In the genomic region with DNA sequence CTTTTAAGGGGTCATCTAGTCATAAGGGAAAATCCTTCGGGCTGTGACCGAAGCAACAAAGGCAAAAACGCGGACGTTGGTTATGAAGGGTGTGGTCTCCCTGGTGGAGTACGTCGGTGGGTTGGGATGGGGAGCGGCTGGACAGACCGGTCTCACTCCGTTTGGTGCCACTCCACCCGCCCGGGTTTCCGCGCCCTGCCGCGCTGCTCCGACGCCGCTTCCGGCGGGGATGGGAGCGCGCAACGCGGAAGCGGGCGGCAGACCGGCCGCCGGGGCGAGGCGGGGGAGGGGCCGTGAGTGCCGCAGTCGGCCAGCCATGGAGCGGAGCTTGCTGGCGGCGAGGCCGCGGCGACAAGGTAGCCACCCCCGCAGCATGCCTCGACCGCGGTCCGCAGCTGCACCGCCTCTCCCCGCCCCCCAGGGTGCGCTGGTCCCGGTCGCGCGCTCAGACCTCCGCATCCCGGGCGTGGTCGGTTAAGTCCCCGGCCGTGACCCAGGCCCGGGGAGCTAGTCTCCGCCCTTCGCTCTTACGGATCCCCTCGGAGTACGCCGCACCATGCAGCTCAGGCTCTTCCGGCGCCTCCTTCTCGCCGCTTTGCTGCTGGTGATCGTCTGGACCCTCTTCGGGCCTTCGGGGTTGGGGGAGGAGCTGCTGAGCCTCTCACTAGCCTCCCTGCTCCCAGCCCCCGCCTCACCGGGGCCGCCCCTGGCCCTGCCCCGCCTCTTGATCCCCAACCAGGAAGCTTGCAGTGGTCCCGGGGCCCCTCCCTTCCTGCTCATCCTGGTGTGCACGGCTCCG, we compare ENCODE assay signal across 1 cellular context.
A peak's percentile ranks its signal among the peaks of the same experiment; 100 is the strongest.
TF ChIP-seq lines count a peak whose summit lies in the region.

A gene with protein sequence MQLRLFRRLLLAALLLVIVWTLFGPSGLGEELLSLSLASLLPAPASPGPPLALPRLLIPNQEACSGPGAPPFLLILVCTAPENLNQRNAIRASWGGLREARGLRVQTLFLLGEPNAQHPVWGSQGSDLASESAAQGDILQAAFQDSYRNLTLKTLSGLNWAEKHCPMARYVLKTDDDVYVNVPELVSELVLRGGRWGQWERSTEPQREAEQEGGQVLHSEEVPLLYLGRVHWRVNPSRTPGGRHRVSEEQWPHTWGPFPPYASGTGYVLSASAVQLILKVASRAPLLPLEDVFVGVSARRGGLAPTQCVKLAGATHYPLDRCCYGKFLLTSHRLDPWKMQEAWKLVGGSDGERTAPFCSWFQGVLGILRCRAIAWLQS (plus strand): TSS at position 260 of the 799 bp plus-strand sequence. CDS start 297 bp downstream, at position 557.

TF ChIP-seq in K562, 482 proteins besides CTCF, POLR2A, EP300 and RAD21 (continued from another document and continues in another):
- TF ChIP-seq, protein P1, sequence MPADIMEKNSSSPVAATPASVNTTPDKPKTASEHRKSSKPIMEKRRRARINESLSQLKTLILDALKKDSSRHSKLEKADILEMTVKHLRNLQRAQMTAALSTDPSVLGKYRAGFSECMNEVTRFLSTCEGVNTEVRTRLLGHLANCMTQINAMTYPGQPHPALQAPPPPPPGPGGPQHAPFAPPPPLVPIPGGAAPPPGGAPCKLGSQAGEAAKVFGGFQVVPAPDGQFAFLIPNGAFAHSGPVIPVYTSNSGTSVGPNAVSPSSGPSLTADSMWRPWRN (IDR thresholded peaks at IDR 0.05; ENCODE audit: low read depth): 0 out of 2 replicates have a peak, but pooled peaks have one; percentile 14
- no peak for TF ChIP-seq HDGF (IDR thresholded peaks at IDR 0.05)
- TF ChIP-seq, protein P2, sequence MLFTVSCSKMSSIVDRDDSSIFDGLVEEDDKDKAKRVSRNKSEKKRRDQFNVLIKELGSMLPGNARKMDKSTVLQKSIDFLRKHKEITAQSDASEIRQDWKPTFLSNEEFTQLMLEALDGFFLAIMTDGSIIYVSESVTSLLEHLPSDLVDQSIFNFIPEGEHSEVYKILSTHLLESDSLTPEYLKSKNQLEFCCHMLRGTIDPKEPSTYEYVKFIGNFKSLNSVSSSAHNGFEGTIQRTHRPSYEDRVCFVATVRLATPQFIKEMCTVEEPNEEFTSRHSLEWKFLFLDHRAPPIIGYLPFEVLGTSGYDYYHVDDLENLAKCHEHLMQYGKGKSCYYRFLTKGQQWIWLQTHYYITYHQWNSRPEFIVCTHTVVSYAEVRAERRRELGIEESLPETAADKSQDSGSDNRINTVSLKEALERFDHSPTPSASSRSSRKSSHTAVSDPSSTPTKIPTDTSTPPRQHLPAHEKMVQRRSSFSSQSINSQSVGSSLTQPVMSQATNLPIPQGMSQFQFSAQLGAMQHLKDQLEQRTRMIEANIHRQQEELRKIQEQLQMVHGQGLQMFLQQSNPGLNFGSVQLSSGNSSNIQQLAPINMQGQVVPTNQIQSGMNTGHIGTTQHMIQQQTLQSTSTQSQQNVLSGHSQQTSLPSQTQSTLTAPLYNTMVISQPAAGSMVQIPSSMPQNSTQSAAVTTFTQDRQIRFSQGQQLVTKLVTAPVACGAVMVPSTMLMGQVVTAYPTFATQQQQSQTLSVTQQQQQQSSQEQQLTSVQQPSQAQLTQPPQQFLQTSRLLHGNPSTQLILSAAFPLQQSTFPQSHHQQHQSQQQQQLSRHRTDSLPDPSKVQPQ (CRISPR knock-in tag; IDR thresholded peaks at IDR 0.05; ENCODE audit: borderline replicate concordance): no peak
- TF ChIP-seq, protein P3, sequence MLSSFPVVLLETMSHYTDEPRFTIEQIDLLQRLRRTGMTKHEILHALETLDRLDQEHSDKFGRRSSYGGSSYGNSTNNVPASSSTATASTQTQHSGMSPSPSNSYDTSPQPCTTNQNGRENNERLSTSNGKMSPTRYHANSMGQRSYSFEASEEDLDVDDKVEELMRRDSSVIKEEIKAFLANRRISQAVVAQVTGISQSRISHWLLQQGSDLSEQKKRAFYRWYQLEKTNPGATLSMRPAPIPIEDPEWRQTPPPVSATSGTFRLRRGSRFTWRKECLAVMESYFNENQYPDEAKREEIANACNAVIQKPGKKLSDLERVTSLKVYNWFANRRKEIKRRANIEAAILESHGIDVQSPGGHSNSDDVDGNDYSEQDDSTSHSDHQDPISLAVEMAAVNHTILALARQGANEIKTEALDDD (IDR thresholded peaks at IDR 0.05): peak; percentile 70
- TF ChIP-seq, protein P4, sequence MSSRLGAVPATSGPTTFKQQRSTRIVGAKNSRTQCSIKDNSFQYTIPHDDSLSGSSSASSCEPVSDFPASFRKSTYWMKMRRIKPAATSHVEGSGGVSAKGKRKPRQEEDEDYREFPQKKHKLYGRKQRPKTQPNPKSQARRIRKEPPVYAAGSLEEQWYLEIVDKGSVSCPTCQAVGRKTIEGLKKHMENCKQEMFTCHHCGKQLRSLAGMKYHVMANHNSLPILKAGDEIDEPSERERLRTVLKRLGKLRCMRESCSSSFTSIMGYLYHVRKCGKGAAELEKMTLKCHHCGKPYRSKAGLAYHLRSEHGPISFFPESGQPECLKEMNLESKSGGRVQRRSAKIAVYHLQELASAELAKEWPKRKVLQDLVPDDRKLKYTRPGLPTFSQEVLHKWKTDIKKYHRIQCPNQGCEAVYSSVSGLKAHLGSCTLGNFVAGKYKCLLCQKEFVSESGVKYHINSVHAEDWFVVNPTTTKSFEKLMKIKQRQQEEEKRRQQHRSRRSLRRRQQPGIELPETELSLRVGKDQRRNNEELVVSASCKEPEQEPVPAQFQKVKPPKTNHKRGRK (tag; IDR thresholded peaks at IDR 0.05): no peak
- no peak for TF ChIP-seq KDM5B (IDR thresholded peaks at IDR 0.05; ENCODE audit: insufficient replicate concordance, low read depth, low read length)
- peak; percentile 99 for TF ChIP-seq HMGN3 (IDR thresholded peaks at IDR 0.05; ENCODE audit: borderline replicate concordance, extremely low read depth, insufficient read length, low read depth, low read length)
- peak; percentile 96 for TF ChIP-seq RBM22 (IDR thresholded peaks at IDR 0.05; ENCODE audit: low read depth, low read length, poor library complexity, severe bottlenecking)
- no peak for TF ChIP-seq NFRKB (IDR thresholded peaks at IDR 0.05; ENCODE audit: low read depth)
- no peak for TF ChIP-seq ZNF316 (IDR thresholded peaks at IDR 0.05)
- peak; percentile 78 for TF ChIP-seq POLR2B (IDR thresholded peaks at IDR 0.05; ENCODE audit: low read depth, partially characterized antibody)
- peak; percentile 99 for TF ChIP-seq CXXC5 (CRISPR knock-in tag; IDR thresholded peaks at IDR 0.05)
- no peak for TF ChIP-seq HLTF (IDR thresholded peaks at IDR 0.05)
- no peak for TF ChIP-seq ZNF785 (CRISPR knock-in tag; IDR thresholded peaks at IDR 0.05)
- TF ChIP-seq CEBPG (CRISPR knock-in tag; IDR thresholded peaks at IDR 0.05): no peak
- no peak for TF ChIP-seq CEBPG (tag; conservative IDR thresholded peaks at IDR 0.05 in 1 of 2, IDR thresholded peaks at IDR 0.05 in 1 of 2)
- TF ChIP-seq, protein P5, sequence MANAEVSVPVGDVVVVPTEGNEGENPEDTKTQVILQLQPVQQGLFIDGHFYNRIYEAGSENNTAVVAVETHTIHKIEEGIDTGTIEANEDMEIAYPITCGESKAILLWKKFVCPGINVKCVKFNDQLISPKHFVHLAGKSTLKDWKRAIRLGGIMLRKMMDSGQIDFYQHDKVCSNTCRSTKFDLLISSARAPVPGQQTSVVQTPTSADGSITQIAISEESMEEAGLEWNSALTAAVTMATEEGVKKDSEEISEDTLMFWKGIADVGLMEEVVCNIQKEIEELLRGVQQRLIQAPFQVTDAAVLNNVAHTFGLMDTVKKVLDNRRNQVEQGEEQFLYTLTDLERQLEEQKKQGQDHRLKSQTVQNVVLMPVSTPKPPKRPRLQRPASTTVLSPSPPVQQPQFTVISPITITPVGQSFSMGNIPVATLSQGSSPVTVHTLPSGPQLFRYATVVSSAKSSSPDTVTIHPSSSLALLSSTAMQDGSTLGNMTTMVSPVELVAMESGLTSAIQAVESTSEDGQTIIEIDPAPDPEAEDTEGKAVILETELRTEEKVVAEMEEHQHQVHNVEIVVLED (CRISPR knock-in tag; IDR thresholded peaks at IDR 0.05): no peak; the same call in 1 of the 2 replicates
- TF ChIP-seq, protein P6, sequence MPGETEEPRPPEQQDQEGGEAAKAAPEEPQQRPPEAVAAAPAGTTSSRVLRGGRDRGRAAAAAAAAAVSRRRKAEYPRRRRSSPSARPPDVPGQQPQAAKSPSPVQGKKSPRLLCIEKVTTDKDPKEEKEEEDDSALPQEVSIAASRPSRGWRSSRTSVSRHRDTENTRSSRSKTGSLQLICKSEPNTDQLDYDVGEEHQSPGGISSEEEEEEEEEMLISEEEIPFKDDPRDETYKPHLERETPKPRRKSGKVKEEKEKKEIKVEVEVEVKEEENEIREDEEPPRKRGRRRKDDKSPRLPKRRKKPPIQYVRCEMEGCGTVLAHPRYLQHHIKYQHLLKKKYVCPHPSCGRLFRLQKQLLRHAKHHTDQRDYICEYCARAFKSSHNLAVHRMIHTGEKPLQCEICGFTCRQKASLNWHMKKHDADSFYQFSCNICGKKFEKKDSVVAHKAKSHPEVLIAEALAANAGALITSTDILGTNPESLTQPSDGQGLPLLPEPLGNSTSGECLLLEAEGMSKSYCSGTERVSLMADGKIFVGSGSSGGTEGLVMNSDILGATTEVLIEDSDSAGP (CRISPR knock-in tag; IDR thresholded peaks at IDR 0.05): no peak
- TF ChIP-seq STAT5A (IDR thresholded peaks at IDR 0.05; ENCODE audit: borderline replicate concordance, low read length): 0 out of 2 replicates have a peak, but pooled peaks have one; percentile 42
- peak; percentile 32; the same call in 1 of the 2 replicates for TF ChIP-seq BRD4 (IDR thresholded peaks at IDR 0.05)
- TF ChIP-seq, protein P7, sequence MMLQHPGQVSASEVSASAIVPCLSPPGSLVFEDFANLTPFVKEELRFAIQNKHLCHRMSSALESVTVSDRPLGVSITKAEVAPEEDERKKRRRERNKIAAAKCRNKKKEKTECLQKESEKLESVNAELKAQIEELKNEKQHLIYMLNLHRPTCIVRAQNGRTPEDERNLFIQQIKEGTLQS (IDR thresholded peaks at IDR 0.05): no peak
- TF ChIP-seq, protein P7 (CRISPR knock-in tag; conservative IDR thresholded peaks at IDR 0.05): no peak
- no peak for TF ChIP-seq SRSF7 (optimal IDR thresholded peaks at IDR 0.05; ENCODE audit: low read depth, low read length)
- no peak for TF ChIP-seq ZNF696 (CRISPR knock-in tag; conservative IDR thresholded peaks at IDR 0.05)
- TF ChIP-seq CCAR2 (IDR thresholded peaks at IDR 0.05; ENCODE audit: low read depth, low read length): no peak
- peak; percentile 49; the same call in 1 of the 2 replicates for TF ChIP-seq ZNF41 (CRISPR knock-in tag; conservative IDR thresholded peaks at IDR 0.05)
- no peak for TF ChIP-seq PPARD (CRISPR knock-in tag; IDR thresholded peaks at IDR 0.05)
- TF ChIP-seq SMAD4 (CRISPR knock-in tag; conservative IDR thresholded peaks at IDR 0.05): peak; percentile 95
- TF ChIP-seq TAF9B (IDR thresholded peaks at IDR 0.05; ENCODE audit: partially characterized antibody): no peak
- TF ChIP-seq OTX1 (CRISPR knock-in tag; IDR thresholded peaks at IDR 0.05): peak; percentile 97
- TF ChIP-seq, protein P8, sequence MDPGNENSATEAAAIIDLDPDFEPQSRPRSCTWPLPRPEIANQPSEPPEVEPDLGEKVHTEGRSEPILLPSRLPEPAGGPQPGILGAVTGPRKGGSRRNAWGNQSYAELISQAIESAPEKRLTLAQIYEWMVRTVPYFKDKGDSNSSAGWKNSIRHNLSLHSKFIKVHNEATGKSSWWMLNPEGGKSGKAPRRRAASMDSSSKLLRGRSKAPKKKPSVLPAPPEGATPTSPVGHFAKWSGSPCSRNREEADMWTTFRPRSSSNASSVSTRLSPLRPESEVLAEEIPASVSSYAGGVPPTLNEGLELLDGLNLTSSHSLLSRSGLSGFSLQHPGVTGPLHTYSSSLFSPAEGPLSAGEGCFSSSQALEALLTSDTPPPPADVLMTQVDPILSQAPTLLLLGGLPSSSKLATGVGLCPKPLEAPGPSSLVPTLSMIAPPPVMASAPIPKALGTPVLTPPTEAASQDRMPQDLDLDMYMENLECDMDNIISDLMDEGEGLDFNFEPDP (CRISPR knock-in tag; IDR thresholded peaks at IDR 0.05): no peak; the same call in none of the 2 replicates
- no peak for TF ChIP-seq ARHGAP35 (IDR thresholded peaks at IDR 0.05; ENCODE audit: partially characterized antibody)
- 0 out of 2 replicates have a peak, but pooled peaks have one; percentile 37 for TF ChIP-seq KLF10 (CRISPR knock-in tag; IDR thresholded peaks at IDR 0.05)
- TF ChIP-seq ZNF232 (CRISPR knock-in tag; IDR thresholded peaks at IDR 0.05): no peak
- TF ChIP-seq ZSCAN29 (IDR thresholded peaks at IDR 0.05): peak; percentile 66; the same call in 1 of the 2 replicates
- no peak for TF ChIP-seq COPS2 (conservative IDR thresholded peaks at IDR 0.05)
- no peak for TF ChIP-seq PURB (CRISPR knock-in tag; IDR thresholded peaks at IDR 0.05; ENCODE audit: low read depth)
- no peak for TF ChIP-seq MCM2 (IDR thresholded peaks at IDR 0.05; ENCODE audit: low read depth)
- no peak for TF ChIP-seq EZH2 (IDR thresholded peaks at IDR 0.05; ENCODE audit: borderline replicate concordance, low read depth, low read length)
- TF ChIP-seq, protein P9, sequence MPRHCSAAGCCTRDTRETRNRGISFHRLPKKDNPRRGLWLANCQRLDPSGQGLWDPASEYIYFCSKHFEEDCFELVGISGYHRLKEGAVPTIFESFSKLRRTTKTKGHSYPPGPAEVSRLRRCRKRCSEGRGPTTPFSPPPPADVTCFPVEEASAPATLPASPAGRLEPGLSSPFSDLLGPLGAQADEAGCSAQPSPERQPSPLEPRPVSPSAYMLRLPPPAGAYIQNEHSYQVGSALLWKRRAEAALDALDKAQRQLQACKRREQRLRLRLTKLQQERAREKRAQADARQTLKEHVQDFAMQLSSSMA (CRISPR knock-in tag; IDR thresholded peaks at IDR 0.05): peak; percentile 82
- TF ChIP-seq, protein P10, sequence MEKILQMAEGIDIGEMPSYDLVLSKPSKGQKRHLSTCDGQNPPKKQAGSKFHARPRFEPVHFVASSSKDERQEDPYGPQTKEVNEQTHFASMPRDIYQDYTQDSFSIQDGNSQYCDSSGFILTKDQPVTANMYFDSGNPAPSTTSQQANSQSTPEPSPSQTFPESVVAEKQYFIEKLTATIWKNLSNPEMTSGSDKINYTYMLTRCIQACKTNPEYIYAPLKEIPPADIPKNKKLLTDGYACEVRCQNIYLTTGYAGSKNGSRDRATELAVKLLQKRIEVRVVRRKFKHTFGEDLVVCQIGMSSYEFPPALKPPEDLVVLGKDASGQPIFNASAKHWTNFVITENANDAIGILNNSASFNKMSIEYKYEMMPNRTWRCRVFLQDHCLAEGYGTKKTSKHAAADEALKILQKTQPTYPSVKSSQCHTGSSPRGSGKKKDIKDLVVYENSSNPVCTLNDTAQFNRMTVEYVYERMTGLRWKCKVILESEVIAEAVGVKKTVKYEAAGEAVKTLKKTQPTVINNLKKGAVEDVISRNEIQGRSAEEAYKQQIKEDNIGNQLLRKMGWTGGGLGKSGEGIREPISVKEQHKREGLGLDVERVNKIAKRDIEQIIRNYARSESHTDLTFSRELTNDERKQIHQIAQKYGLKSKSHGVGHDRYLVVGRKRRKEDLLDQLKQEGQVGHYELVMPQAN (IDR thresholded peaks at IDR 0.05; ENCODE audit: borderline replicate concordance): no peak
- peak; percentile 79; the same call in 1 of the 2 replicates for TF ChIP-seq CBX1 (IDR thresholded peaks at IDR 0.05; ENCODE audit: low read depth)
- no peak for TF ChIP-seq MIER1 (IDR thresholded peaks at IDR 0.05; ENCODE audit: low read depth)
